In the genomic region with DNA sequence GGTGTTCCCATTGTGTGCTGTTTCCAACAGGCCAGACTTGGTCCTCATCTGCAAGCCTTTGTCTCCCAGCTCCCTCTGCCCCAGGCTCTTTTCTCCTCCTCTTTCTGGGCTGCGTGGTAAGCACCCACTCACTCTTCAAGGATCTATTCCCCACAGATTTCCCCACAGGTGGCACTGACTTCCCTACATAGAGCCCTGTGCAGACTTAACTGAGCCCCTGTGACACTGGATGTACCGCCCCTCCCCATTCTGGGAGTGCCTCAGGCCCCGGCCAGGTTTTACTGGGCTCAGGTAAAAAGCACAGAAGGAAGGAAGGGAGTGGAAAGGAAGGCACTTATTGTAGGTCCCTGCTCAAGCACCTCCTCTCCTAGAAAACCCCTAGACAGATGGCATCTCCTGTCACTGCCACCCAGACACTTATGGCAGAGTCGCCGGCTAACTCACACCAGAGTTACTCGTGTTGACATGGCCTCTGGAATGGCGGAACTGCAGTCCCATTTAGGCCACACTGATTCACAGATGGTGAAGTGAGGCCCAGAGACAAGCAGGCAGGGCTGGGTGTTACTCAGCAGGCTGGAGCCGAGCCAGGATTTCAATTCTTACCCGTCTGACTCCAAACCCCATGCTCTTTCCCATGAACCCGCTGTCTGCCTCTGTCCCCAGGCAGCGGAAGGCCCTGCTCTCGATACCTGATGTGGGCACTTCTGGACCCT, we compare ENCODE assay signal across 12 cellular contexts. TPM values are rescaled to one million over a fixed set of nuclear protein-coding genes. Genes with fewer than 3 reads are reported as not detected.
A peak's percentile ranks its signal among the peaks of the same experiment; 100 is the strongest.
DNase-seq lines count a peak whose midpoint lies in the region; ATAC-seq, FAIRE-seq and TF ChIP-seq lines count a peak whose summit lies in the region.
"Had no signal": no experiment of that assay in that cellular context is flagged by ENCODE, and none has a peak within 500 bp of the region (broad histone marks: within the 10 kb centered on the region; RNA-seq: fewer than 3 reads in every experiment).

No MANE protein-coding gene starts in this region.

- ATAC-seq in GM19397 (IDR thresholded peaks at IDR 0.05; ENCODE audit: unreplicated experiment) (no peak), GM18873 (IDR thresholded peaks at IDR 0.05; ENCODE audit: low FRiP score, unreplicated experiment) (no peak)
- ATAC-seq: pancreas had no signal

- peak overlapping the region; percentile 90 for H3K27ac ChIP-seq in cardiac muscle cell
- H3K27ac ChIP-seq in left ventricle myocardium inferior (replicated peaks), result no peak overlapping the region
- H3K27ac ChIP-seq: pancreas had no signal

- TF ChIP-seq CTCF in cardiac muscle cell (IDR thresholded peaks at IDR 0.05; ENCODE audit: low read depth, low read length) (no peak), left ventricle myocardium inferior (IDR thresholded peaks at IDR 0.05; ENCODE audit: borderline replicate concordance) (no peak)

- H3K9me3 ChIP-seq in cardiac muscle cell (ENCODE audit: low read depth), result no peaks in the 10 kb centered on the region
- H3K9me3 ChIP-seq in left ventricle myocardium inferior (replicated peaks), result peaks cover 19% of the 10 kb centered on the region
- H3K9me3 ChIP-seq: pancreas had no signal

- H3K27me3 ChIP-seq in cardiac muscle cell (no peaks in the 10 kb centered on the region), left ventricle myocardium inferior (ENCODE audit: low read depth) (no peaks in the 10 kb centered on the region)
- H3K27me3 ChIP-seq: pancreas had no signal

- intact Hi-C loops in left ventricle myocardium inferior (cut with micrococcal nuclease), result no loop called here

- H3K36me3 ChIP-seq in cardiac muscle cell, result no peaks in the 10 kb centered on the region
- H3K36me3 ChIP-seq in left ventricle myocardium inferior, result no peaks in the 10 kb centered on the region
- H3K36me3 ChIP-seq: pancreas had no signal

- H3K4me1 ChIP-seq in cardiac muscle cell (ENCODE audit: low read depth), result peaks cover 36% of the 10 kb centered on the region
- peaks cover 12% of the 10 kb centered on the region for H3K4me1 ChIP-seq in left ventricle myocardium inferior
- H3K4me1 ChIP-seq: pancreas had no signal

- peak in 1 of 2 donors; percentile 71 for DNase-seq in cardiac muscle cell (ENCODE audit: low read depth in 1 of 2, low spot score in 1 of 2)
- no peak for DNase-seq in left ventricle myocardium inferior
- DNase-seq in activated CD8-positive, alpha-beta memory T cell treated with anti-CD3 and anti-CD28 coated beads, Interleukin-2, amount 50 U/mL, for 4 hours, result peak; percentile 5
- DNase-seq in glomerular visceral epithelial cell (ENCODE audit: extremely low spot score), result peak; percentile 27
- DNase-seq in urothelium cell line (ENCODE audit: low spot score), result peak; percentile 55
- no peak for DNase-seq in DMS53 (lab: John Stamatoyannopoulos, UW)
- DNase-seq: Kasumi-1; kidney glomerular epithelial cell; pancreas; stimulated activated CD4-positive, alpha-beta T cell treated with anti-CD3 and anti-CD28 coated beads, Interleukin-2, amount 100 ng/mL, for 48 hours had no signal

- FAIRE-seq in urothelium cell line (lab: Jason Lieb, UNC), result no peak
- FAIRE-seq: pancreas had no signal

- no peak overlapping the region for H3K4me3 ChIP-seq in cardiac muscle cell
- H3K4me3 ChIP-seq in left ventricle myocardium inferior, result no peak overlapping the region
- H3K4me3 ChIP-seq: pancreas had no signal

RNA-seq across cellular contexts. Expression of gene LRRC32, which starts 47.2 kb away (rescaled TPM):
- total RNA-seq in cardiac muscle cell (15.9 and 21.8 TPM in 2 replicates), left ventricle myocardium inferior (35.1 TPM)
- 6.3 and 18.8 TPM in 2 replicates for polyA plus RNA-seq in cardiac muscle cell

Comparison
In these comparisons a context has a peak if more than half of its experiments do, and no peak if none do; other contexts are left out.
1. DNase-seq: peak in activated CD8-positive, alpha-beta memory T cell treated with anti-CD3 and anti-CD28 coated beads, Interleukin-2, amount 50 U/mL, for 4 hours (single experiment), glomerular visceral epithelial cell (single experiment) and urothelium cell line (single experiment); none in left ventricle myocardium inferior (single experiment) and DMS53 (single experiment).